ENCODE assay signal across 9 cellular contexts in genomic region chr19:57465680-57466381, GRCh38. TPM values are rescaled to one million over a fixed set of nuclear protein-coding genes. Genes with fewer than 3 reads are reported as not detected.
DNase-seq lines count a peak whose midpoint lies in the region; ATAC-seq and TF ChIP-seq lines count a peak whose summit lies in the region.
"Had no signal": no experiment of that assay in that cellular context is flagged by ENCODE, and none has a peak within 500 bp of the region (broad histone marks: within the 10 kb centered on the region; RNA-seq: fewer than 3 reads in every experiment).

No MANE protein-coding gene starts in this region.

- H3K4me3 ChIP-seq in A673 (ENCODE audit: low read depth, low read length, poor library complexity, severe bottlenecking) = no peak overlapping the region
- no peak overlapping the region for H3K4me3 ChIP-seq in GM12865 (ENCODE audit: low read depth, low read length)
- H3K4me3 ChIP-seq in OCI-LY3 (ENCODE audit: low read length) = no peak overlapping the region
- peak overlapping the region; percentile 12 to 61 (median 34) for H3K4me3 ChIP-seq in subcutaneous abdominal adipose tissue (ENCODE audit: low read depth in 1 of 5, low read length in 5 of 5)
- H3K4me3 ChIP-seq in dorsolateral prefrontal cortex = no peak overlapping the region

- TF ChIP-seq CTCF in A673 (conservative IDR thresholded peaks at IDR 0.05; ENCODE audit: low read depth, low read length) (peak; percentile 61), GM12865 (IDR thresholded peaks at IDR 0.05; ENCODE audit: insufficient read depth, low read depth, low read length, missing control alignments) (peak; percentile 46), OCI-LY3 (IDR thresholded peaks at IDR 0.05; ENCODE audit: low read depth, low read length) (peak; percentile 91), dorsolateral prefrontal cortex (IDR thresholded peaks at IDR 0.05 in 54 of 56, conservative IDR thresholded peaks at IDR 0.05 in 2 of 56; ENCODE audit: low read depth in 1 of 56, partially characterized antibody in 56 of 56) (no peak)

- no peaks in the 10 kb centered on the region for H3K27me3 Mint-ChIP-seq in effector memory CD8-positive, alpha-beta T cell
- H3K27me3 Mint-ChIP-seq: central memory CD8-positive, alpha-beta T cell had no signal

- H3K27ac ChIP-seq in A673 (ENCODE audit: low read depth, low read length, poor library complexity, severe bottlenecking) = no peak overlapping the region
- no peak overlapping the region for H3K27ac ChIP-seq in OCI-LY3 (ENCODE audit: low read length)
- no peak overlapping the region for H3K27ac ChIP-seq in subcutaneous abdominal adipose tissue (ENCODE audit: low read depth, low read length)
- H3K27ac ChIP-seq in dorsolateral prefrontal cortex = no peak overlapping the region

- H3K27ac Mint-ChIP-seq in effector memory CD8-positive, alpha-beta T cell = no peak overlapping the region

- 0 out of 2 replicates have a peak, but pooled peaks cover 4% of the 10 kb centered on the region for H3K79me2 ChIP-seq in OCI-LY3 (ENCODE audit: low read length)

- H3K9me3 ChIP-seq in A673 (ENCODE audit: low read depth, low read length, poor library complexity, severe bottlenecking) (peaks cover 51% of the 10 kb centered on the region), OCI-LY3 (ENCODE audit: insufficient read depth, low read length) (peaks cover 13% of the 10 kb centered on the region; the same call in 1 of the 2 replicates), subcutaneous abdominal adipose tissue (ENCODE audit: control insufficient read depth in 5 of 5, low read length in 5 of 5) (peaks cover 33 to 80% (median 57%) of the 10 kb centered on the region in 5 donors)

- BruUV-seq in A673 (replicated peaks; lab: Mats Ljungman, UMichigan) = no TSS peak

- CTCF ChIA-PET in A673 (lab: Charles Lee) = no interaction called here

- H2AFZ ChIP-seq in OCI-LY3 (ENCODE audit: low read depth, low read length) = no peak overlapping the region

- no peak overlapping the region for H3K9ac ChIP-seq in OCI-LY3 (ENCODE audit: low read length)
- H3K9ac ChIP-seq in subcutaneous abdominal adipose tissue (ENCODE audit: low read length in 5 of 5) = no peak overlapping the region

- POLR2A ChIA-PET in A673 (lab: Charles Lee; ENCODE audit: low non-redundant PET) = no interaction called here

- H3K27me3 ChIP-seq in A673 (replicated peaks; ENCODE audit: insufficient read depth, low read depth, low read length, poor library complexity) (no peaks in the 10 kb centered on the region), OCI-LY3 (ENCODE audit: low read depth, low read length) (no peaks in the 10 kb centered on the region), subcutaneous abdominal adipose tissue (ENCODE audit: control insufficient read depth in 5 of 5, insufficient read depth in 4 of 5, low read length in 5 of 5) (no peaks in the 10 kb centered on the region), dorsolateral prefrontal cortex (no peaks in the 10 kb centered on the region)

- peak; percentile 56 for ATAC-seq in effector memory CD8-positive, alpha-beta T cell (replicated peaks)
- ATAC-seq in GM18502 (IDR thresholded peaks at IDR 0.05; ENCODE audit: poor library complexity, unreplicated experiment) = no peak

- H3K4me1 Mint-ChIP-seq in effector memory CD8-positive, alpha-beta T cell (ENCODE audit: low read depth in 2 of 2) = no peaks in the 10 kb centered on the region
- H3K4me1 Mint-ChIP-seq: central memory CD8-positive, alpha-beta T cell had no signal

- intact Hi-C loops in A673 (cut with micrococcal nuclease; ENCODE audit: unreplicated experiment) = no loop called here
- intact Hi-C loops in dorsolateral prefrontal cortex (cut with DNase I) = no loop called here

- H3K36me3 ChIP-seq in A673 (ENCODE audit: insufficient read depth, low read length, poor library complexity, severe bottlenecking) (peaks cover 5% of the 10 kb centered on the region), OCI-LY3 (replicated peaks; ENCODE audit: low read depth, low read length) (peaks cover 20% of the 10 kb centered on the region), subcutaneous abdominal adipose tissue (ENCODE audit: control insufficient read depth in 5 of 5, insufficient read depth in 5 of 5, low read length in 5 of 5) (peaks cover 4 to 10% (median 7%) of the 10 kb centered on the region in 5 donors)

- no peak overlapping the region for H3K4me3 Mint-ChIP-seq in effector memory CD8-positive, alpha-beta T cell
- H3K4me3 Mint-ChIP-seq: central memory CD8-positive, alpha-beta T cell had no signal

- H3K36me3 Mint-ChIP-seq in effector memory CD8-positive, alpha-beta T cell (ENCODE audit: insufficient read depth) = no peaks in the 10 kb centered on the region

- DNase-seq in A673 (ENCODE audit: low spot score) = peak; percentile 66
- peak; percentile 62 for DNase-seq in GM12865 (ENCODE audit: low read depth)
- peak in 2 of 3 experiments; percentile 3 to 28 for DNase-seq in effector memory CD8-positive, alpha-beta T cell
- no peak for DNase-seq in dorsolateral prefrontal cortex
- DNase-seq in DMS153 (lab: John Stamatoyannopoulos, UW) = no peak

- H4K20me1 ChIP-seq in OCI-LY3 (ENCODE audit: insufficient read depth, low read length) = no peaks in the 10 kb centered on the region

- H3K4me1 ChIP-seq in A673 (ENCODE audit: insufficient read depth, low read length, poor library complexity, severe bottlenecking) (no peaks in the 10 kb centered on the region), OCI-LY3 (ENCODE audit: low read length) (no peaks in the 10 kb centered on the region), subcutaneous abdominal adipose tissue (ENCODE audit: control insufficient read depth in 5 of 5, insufficient read depth in 5 of 5, low read length in 5 of 5) (no peaks in the 10 kb centered on the region)

- H3K4me2 ChIP-seq in OCI-LY3 (ENCODE audit: low read length) = no peak overlapping the region

- peaks cover 0 to 19% of the 10 kb centered on the region in 2 donors for H3K9me3 Mint-ChIP-seq in effector memory CD8-positive, alpha-beta T cell

RNA-seq across cellular contexts. Expression of gene VN1R1, which starts 8.9 kb away (rescaled TPM):
- total RNA-seq in A673 (2021) (0.41 and 0.83 TPM in 2 replicates), dorsolateral prefrontal cortex (10 to 100 TPM in 17 of 120 experiments, 1 to 10 TPM in 103; 3.4 to 12.3 (median 7.3) TPM)

RNA-seq across cellular contexts. Expression of gene ZNF772, which starts 11.5 kb away (rescaled TPM):
- total RNA-seq in A673 (2021) (19.4 and 21.2 TPM in 2 replicates), dorsolateral prefrontal cortex (10 to 100 TPM; 18.4 to 50.7 (median 35.0) TPM)

RNA-seq across cellular contexts. Expression of gene ZNF419, which starts 21.7 kb away (rescaled TPM):
- 12.4 and 14.6 TPM in 2 replicates for total RNA-seq in A673 (2021)
- total RNA-seq in dorsolateral prefrontal cortex = 10 to 100 TPM; 15.6 to 33.1 (median 22.4) TPM

RNA-seq across cellular contexts. Expression of gene ZNF749, which starts 30.7 kb away (rescaled TPM):
- total RNA-seq in A673 (2021) (21.6 and 22.9 TPM in 2 replicates), dorsolateral prefrontal cortex (10 to 100 TPM in 113 of 120 experiments, 1 to 10 TPM in 7; 7.2 to 23.0 (median 14.2) TPM)

RNA-seq across cellular contexts. Expression of gene ZNF773, which starts 33.9 kb away (rescaled TPM):
- 9.7 and 13.4 TPM in 2 replicates for total RNA-seq in A673 (2021)
- total RNA-seq in dorsolateral prefrontal cortex = 10 to 100 TPM; 11.7 to 30.4 (median 18.3) TPM

Comparison
In these comparisons a context has a peak if more than half of its experiments do, and no peak if none do; other contexts are left out.
1. DNase-seq: peak in A673 (single experiment), GM12865 (single experiment) and effector memory CD8-positive, alpha-beta T cell (2 of 3); none in dorsolateral prefrontal cortex (0 of 10) and DMS153 (single experiment).
2. H3K4me3 ChIP-seq: peak in subcutaneous abdominal adipose tissue (5 of 5); none in A673 (single experiment), GM12865 (single experiment), OCI-LY3 (single experiment) and dorsolateral prefrontal cortex (0 of 59).
3. CTCF ChIP-seq: peak in A673 (single experiment), GM12865 (single experiment) and OCI-LY3 (single experiment); none in dorsolateral prefrontal cortex (0 of 56).